1 cellular context compared by ENCODE assay signal in the genomic region with DNA sequence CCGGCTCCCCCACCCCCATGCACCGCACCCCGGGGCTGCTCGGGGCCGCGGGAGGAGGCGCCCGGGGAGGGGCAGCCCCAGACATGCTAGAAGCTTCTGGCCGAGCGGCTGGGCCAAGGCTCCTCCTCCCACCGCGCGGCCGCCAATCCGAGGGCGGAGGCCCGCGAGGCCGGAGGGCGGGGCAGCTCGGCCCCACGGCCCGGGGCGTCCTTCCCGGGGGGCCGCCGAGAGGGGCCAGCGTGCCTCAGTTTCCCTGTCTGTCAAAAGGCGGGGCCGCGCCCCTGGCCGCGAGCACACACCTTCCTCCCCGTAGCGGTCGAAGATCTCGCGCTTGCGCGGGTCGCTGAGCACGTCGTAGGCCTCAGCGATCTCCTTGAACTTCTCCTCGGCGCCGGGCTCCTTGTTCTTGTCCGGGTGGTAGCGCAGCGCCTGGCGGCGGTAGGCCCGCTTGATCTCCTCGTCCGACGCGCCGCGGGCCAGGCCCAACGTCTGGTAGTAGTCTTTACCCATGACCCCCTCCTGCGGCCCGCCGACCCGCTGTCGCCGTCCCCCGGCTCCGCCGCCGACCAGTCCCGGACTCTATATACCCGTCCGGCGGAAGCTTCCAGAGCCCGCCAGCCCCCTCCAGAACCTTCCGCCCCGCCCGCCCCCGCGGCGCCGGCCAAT.
A peak's percentile ranks its signal among the peaks of the same experiment; 100 is the strongest.
TF ChIP-seq lines count a peak whose summit lies in the region.

A gene (minus strand): TSS at position 558 of the 666 bp plus-strand sequence. CDS start 48 bp downstream, at position 510.

TF ChIP-seq in HepG2, 621 proteins besides CTCF, POLR2A, EP300 and RAD21 (continued from another document and continues in another):
- TF ChIP-seq, protein P1, sequence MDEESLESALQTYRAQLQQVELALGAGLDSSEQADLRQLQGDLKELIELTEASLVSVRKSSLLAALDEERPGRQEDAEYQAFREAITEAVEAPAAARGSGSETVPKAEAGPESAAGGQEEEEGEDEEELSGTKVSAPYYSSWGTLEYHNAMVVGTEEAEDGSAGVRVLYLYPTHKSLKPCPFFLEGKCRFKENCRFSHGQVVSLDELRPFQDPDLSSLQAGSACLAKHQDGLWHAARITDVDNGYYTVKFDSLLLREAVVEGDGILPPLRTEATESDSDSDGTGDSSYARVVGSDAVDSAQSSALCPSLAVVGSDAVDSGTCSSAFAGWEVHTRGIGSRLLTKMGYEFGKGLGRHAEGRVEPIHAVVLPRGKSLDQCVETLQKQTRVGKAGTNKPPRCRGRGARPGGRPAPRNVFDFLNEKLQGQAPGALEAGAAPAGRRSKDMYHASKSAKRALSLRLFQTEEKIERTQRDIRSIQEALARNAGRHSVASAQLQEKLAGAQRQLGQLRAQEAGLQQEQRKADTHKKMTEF (CRISPR knock-in tag; IDR thresholded peaks at IDR 0.05), result peak; percentile 61; the same call in 1 of the 2 replicates
- TF ChIP-seq, protein P2, sequence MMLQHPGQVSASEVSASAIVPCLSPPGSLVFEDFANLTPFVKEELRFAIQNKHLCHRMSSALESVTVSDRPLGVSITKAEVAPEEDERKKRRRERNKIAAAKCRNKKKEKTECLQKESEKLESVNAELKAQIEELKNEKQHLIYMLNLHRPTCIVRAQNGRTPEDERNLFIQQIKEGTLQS (CRISPR knock-in tag; IDR thresholded peaks at IDR 0.05), result peak; percentile 48; the same call in 1 of the 2 replicates
- TF ChIP-seq FOXA3 (CRISPR knock-in tag; IDR thresholded peaks at IDR 0.05) (no peak), SAFB2 (CRISPR knock-in tag; IDR thresholded peaks at IDR 0.05; ENCODE audit: borderline replicate concordance, low read depth) (peak; percentile 45), ZNF891 (CRISPR knock-in tag; IDR thresholded peaks at IDR 0.05) (peak; percentile 73), SETDB1 (CRISPR knock-in tag; IDR thresholded peaks at IDR 0.05; ENCODE audit: borderline replicate concordance) (no peak), SNRNP70 (IDR thresholded peaks at IDR 0.05; ENCODE audit: low read depth, low read length) (no peak), XRCC5 (optimal IDR thresholded peaks at IDR 0.05; ENCODE audit: low read length) (peak; percentile 5), ZNF496 (CRISPR knock-in tag; IDR thresholded peaks at IDR 0.05; ENCODE audit: insufficient replicate concordance) (no peak), SOX5 (CRISPR knock-in tag; IDR thresholded peaks at IDR 0.05; ENCODE audit: borderline replicate concordance) (no peak), EED (CRISPR knock-in tag; IDR thresholded peaks at IDR 0.05) (peak; percentile 42; the same call in 1 of the 2 replicates), CCAR2 (optimal IDR thresholded peaks at IDR 0.05; ENCODE audit: low read depth, low read length) (no peak), HCFC1 (IDR thresholded peaks at IDR 0.05; ENCODE audit: low read depth, low read length) (no peak), TCF7L2 (IDR thresholded peaks at IDR 0.05; ENCODE audit: low read depth, low read length) (no peak), ZNF562 (CRISPR knock-in tag; IDR thresholded peaks at IDR 0.05; ENCODE audit: borderline replicate concordance) (no peak), SMAD9 (CRISPR knock-in tag; IDR thresholded peaks at IDR 0.05) (no peak), NR1H2 (CRISPR knock-in tag; IDR thresholded peaks at IDR 0.05; ENCODE audit: borderline replicate concordance, low read depth) (no peak; the same call in 1 of the 2 replicates), NPAS2 (CRISPR knock-in tag; IDR thresholded peaks at IDR 0.05; ENCODE audit: borderline replicate concordance) (no peak), ZKSCAN5 (CRISPR knock-in tag; IDR thresholded peaks at IDR 0.05) (no peak), ZNF441 (CRISPR knock-in tag; IDR thresholded peaks at IDR 0.05; ENCODE audit: borderline replicate concordance) (peak; percentile 44; the same call in 1 of the 2 replicates), KDM1A (CRISPR knock-in tag; IDR thresholded peaks at IDR 0.05) (no peak), CBFB (CRISPR knock-in tag; IDR thresholded peaks at IDR 0.05) (peak; percentile 3; the same call in 1 of the 2 replicates), DPF2 (CRISPR knock-in tag; IDR thresholded peaks at IDR 0.05; ENCODE audit: borderline replicate concordance, low read depth) (no peak), SP5 (CRISPR knock-in tag; IDR thresholded peaks at IDR 0.05; ENCODE audit: borderline replicate concordance, low read depth) (no peak), ZNF790 (CRISPR knock-in tag; IDR thresholded peaks at IDR 0.05; ENCODE audit: borderline replicate concordance) (no peak)
- TF ChIP-seq, protein P3, sequence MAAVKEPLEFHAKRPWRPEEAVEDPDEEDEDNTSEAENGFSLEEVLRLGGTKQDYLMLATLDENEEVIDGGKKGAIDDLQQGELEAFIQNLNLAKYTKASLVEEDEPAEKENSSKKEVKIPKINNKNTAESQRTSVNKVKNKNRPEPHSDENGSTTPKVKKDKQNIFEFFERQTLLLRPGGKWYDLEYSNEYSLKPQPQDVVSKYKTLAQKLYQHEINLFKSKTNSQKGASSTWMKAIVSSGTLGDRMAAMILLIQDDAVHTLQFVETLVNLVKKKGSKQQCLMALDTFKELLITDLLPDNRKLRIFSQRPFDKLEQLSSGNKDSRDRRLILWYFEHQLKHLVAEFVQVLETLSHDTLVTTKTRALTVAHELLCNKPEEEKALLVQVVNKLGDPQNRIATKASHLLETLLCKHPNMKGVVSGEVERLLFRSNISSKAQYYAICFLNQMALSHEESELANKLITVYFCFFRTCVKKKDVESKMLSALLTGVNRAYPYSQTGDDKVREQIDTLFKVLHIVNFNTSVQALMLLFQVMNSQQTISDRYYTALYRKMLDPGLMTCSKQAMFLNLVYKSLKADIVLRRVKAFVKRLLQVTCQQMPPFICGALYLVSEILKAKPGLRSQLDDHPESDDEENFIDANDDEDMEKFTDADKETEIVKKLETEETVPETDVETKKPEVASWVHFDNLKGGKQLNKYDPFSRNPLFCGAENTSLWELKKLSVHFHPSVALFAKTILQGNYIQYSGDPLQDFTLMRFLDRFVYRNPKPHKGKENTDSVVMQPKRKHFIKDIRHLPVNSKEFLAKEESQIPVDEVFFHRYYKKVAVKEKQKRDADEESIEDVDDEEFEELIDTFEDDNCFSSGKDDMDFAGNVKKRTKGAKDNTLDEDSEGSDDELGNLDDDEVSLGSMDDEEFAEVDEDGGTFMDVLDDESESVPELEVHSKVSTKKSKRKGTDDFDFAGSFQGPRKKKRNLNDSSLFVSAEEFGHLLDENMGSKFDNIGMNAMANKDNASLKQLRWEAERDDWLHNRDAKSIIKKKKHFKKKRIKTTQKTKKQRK (IDR thresholded peaks at IDR 0.05; ENCODE audit: low read length), result no peak
- TF ChIP-seq, protein P4, sequence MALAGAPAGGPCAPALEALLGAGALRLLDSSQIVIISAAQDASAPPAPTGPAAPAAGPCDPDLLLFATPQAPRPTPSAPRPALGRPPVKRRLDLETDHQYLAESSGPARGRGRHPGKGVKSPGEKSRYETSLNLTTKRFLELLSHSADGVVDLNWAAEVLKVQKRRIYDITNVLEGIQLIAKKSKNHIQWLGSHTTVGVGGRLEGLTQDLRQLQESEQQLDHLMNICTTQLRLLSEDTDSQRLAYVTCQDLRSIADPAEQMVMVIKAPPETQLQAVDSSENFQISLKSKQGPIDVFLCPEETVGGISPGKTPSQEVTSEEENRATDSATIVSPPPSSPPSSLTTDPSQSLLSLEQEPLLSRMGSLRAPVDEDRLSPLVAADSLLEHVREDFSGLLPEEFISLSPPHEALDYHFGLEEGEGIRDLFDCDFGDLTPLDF (CRISPR knock-in tag; IDR thresholded peaks at IDR 0.05), result peak; percentile 51; the same call in 1 of the 2 replicates
- TF ChIP-seq, protein P5, sequence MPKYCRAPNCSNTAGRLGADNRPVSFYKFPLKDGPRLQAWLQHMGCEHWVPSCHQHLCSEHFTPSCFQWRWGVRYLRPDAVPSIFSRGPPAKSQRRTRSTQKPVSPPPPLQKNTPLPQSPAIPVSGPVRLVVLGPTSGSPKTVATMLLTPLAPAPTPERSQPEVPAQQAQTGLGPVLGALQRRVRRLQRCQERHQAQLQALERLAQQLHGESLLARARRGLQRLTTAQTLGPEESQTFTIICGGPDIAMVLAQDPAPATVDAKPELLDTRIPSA (CRISPR knock-in tag; IDR thresholded peaks at IDR 0.05; ENCODE audit: borderline replicate concordance), result no peak
- TF ChIP-seq, protein P6, sequence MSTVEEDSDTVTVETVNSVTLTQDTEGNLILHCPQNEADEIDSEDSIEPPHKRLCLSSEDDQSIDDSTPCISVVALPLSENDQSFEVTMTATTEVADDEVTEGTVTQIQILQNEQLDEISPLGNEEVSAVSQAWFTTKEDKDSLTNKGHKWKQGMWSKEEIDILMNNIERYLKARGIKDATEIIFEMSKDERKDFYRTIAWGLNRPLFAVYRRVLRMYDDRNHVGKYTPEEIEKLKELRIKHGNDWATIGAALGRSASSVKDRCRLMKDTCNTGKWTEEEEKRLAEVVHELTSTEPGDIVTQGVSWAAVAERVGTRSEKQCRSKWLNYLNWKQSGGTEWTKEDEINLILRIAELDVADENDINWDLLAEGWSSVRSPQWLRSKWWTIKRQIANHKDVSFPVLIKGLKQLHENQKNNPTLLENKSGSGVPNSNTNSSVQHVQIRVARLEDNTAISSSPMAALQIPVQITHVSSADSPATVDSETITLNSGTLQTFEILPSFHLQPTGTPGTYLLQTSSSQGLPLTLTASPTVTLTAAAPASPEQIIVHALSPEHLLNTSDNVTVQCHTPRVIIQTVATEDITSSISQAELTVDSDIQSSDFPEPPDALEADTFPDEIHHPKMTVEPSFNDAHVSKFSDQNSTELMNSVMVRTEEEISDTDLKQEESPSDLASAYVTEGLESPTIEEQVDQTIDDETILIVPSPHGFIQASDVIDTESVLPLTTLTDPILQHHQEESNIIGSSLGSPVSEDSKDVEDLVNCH (CRISPR knock-in tag; IDR thresholded peaks at IDR 0.05), result no peak
- TF ChIP-seq, protein P7, sequence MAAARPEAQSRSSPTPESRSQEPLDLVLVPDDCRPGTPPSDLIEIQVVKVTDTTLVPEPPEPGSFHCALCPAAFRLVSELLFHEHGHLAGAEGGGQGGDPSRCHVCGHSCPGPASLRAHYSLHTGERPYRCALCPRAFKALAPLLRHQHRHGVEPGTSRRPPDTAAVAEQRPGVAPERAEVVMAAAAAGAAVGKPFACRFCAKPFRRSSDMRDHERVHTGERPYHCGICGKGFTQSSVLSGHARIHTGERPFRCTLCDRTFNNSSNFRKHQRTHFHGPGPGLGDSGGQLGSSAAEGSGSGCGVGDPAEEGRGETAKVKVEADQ (CRISPR knock-in tag; IDR thresholded peaks at IDR 0.05; ENCODE audit: borderline replicate concordance), result no peak
- TF ChIP-seq, protein P8, sequence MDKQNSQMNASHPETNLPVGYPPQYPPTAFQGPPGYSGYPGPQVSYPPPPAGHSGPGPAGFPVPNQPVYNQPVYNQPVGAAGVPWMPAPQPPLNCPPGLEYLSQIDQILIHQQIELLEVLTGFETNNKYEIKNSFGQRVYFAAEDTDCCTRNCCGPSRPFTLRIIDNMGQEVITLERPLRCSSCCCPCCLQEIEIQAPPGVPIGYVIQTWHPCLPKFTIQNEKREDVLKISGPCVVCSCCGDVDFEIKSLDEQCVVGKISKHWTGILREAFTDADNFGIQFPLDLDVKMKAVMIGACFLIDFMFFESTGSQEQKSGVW (CRISPR knock-in tag; IDR thresholded peaks at IDR 0.05; ENCODE audit: borderline replicate concordance), result no peak
- TF ChIP-seq, protein P9, sequence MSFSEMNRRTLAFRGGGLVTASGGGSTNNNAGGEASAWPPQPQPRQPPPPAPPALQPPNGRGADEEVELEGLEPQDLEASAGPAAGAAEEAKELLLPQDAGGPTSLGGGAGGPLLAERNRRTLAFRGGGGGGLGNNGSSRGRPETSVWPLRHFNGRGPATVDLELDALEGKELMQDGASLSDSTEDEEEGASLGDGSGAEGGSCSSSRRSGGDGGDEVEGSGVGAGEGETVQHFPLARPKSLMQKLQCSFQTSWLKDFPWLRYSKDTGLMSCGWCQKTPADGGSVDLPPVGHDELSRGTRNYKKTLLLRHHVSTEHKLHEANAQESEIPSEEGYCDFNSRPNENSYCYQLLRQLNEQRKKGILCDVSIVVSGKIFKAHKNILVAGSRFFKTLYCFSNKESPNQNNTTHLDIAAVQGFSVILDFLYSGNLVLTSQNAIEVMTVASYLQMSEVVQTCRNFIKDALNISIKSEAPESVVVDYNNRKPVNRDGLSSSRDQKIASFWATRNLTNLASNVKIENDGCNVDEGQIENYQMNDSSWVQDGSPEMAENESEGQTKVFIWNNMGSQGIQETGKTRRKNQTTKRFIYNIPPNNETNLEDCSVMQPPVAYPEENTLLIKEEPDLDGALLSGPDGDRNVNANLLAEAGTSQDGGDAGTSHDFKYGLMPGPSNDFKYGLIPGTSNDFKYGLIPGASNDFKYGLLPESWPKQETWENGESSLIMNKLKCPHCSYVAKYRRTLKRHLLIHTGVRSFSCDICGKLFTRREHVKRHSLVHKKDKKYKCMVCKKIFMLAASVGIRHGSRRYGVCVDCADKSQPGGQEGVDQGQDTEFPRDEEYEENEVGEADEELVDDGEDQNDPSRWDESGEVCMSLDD (CRISPR knock-in tag; IDR thresholded peaks at IDR 0.05; ENCODE audit: borderline replicate concordance), result peak; percentile 56; the same call in 1 of the 2 replicates
- TF ChIP-seq, protein P10, sequence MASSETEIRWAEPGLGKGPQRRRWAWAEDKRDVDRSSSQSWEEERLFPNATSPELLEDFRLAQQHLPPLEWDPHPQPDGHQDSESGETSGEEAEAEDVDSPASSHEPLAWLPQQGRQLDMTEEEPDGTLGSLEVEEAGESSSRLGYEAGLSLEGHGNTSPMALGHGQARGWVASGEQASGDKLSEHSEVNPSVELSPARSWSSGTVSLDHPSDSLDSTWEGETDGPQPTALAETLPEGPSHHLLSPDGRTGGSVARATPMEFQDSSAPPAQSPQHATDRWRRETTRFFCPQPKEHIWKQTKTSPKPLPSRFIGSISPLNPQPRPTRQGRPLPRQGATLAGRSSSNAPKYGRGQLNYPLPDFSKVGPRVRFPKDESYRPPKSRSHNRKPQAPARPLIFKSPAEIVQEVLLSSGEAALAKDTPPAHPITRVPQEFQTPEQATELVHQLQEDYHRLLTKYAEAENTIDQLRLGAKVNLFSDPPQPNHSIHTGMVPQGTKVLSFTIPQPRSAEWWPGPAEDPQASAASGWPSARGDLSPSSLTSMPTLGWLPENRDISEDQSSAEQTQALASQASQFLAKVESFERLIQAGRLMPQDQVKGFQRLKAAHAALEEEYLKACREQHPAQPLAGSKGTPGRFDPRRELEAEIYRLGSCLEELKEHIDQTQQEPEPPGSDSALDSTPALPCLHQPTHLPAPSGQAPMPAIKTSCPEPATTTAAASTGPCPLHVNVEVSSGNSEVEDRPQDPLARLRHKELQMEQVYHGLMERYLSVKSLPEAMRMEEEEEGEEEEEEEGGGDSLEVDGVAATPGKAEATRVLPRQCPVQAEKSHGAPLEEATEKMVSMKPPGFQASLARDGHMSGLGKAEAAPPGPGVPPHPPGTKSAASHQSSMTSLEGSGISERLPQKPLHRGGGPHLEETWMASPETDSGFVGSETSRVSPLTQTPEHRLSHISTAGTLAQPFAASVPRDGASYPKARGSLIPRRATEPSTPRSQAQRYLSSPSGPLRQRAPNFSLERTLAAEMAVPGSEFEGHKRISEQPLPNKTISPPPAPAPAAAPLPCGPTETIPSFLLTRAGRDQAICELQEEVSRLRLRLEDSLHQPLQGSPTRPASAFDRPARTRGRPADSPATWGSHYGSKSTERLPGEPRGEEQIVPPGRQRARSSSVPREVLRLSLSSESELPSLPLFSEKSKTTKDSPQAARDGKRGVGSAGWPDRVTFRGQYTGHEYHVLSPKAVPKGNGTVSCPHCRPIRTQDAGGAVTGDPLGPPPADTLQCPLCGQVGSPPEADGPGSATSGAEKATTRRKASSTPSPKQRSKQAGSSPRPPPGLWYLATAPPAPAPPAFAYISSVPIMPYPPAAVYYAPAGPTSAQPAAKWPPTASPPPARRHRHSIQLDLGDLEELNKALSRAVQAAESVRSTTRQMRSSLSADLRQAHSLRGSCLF (CRISPR knock-in tag; IDR thresholded peaks at IDR 0.05; ENCODE audit: borderline replicate concordance), result 0 out of 2 replicates have a peak, but pooled peaks have one; percentile 75
